Comparison of ENCODE assay signal across 8 cellular contexts in the genomic region with DNA sequence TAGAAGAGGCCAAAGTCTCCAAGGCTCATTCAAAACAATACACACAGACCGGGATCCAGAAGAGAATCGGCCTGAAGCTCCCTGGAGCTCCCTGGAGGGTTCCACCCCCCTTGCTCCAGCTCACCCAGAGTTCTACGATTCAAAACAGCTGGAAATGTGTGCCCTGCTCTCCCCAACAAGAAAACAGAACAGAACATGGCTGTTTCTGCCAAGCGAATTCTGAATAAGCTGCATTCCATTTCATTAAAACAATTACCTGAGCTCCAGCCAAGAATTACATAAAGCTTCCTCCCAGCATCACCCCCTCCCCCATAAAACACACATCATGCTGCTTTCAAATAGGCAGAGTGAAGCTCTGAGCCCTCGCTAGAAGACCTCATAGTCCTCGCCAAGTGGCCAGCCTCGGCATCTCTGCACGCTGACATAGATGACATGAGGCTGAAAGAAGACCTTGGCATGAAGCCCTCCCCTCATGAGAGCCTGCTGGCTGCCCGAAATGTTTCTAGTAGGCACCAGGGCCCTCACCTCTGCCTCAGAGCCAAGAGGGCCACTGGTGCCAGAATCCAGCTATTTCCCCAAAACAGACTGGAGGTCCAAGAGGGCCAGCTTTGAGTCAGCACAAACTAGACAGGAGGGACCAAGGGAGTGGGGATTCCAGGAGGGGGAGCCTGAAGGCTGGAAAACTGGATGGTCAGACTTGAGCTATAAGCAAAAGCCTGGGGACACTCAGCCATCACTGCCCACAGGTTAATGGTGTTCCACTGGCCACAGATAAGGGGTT. TPM values are rescaled to one million over a fixed set of nuclear protein-coding genes. Genes with fewer than 3 reads are reported as not detected.
DNase-seq lines count a peak whose midpoint lies in the region; ATAC-seq and TF ChIP-seq lines count a peak whose summit lies in the region.

No MANE protein-coding gene starts in this region.

- H4K8ac ChIP-seq in H9 (replicated peaks; ENCODE audit: insufficient read length, low read depth, low read length), result no peak overlapping the region

- no peak overlapping the region for H3K9ac ChIP-seq in H9 (ENCODE audit: extremely low read depth, insufficient read length, low read length)

- H3K9me3 Mint-ChIP-seq in H9, result no peaks in the 10 kb centered on the region

- intact Hi-C loops in left ventricle myocardium inferior (cut with micrococcal nuclease), result no loop called here

- peaks cover 43 to 46% of the 10 kb centered on the region in 2 experiments for H3K4me1 Mint-ChIP-seq in H9

- no peak for ATAC-seq in HG03135 (IDR thresholded peaks at IDR 0.05; ENCODE audit: unreplicated experiment)

- H3K23me2 ChIP-seq in H9 (ENCODE audit: insufficient read length, low read depth, low read length, poor library complexity, severe bottlenecking), result no peaks in the 10 kb centered on the region

- H3K79me1 ChIP-seq in H9 (ENCODE audit: insufficient read depth, low read depth, low read length, poor library complexity, severe bottlenecking), result no peaks in the 10 kb centered on the region

- H2AK5ac ChIP-seq in H9 (ENCODE audit: insufficient read length, low read length), result no peak overlapping the region

- H2BK20ac ChIP-seq in H9 (ENCODE audit: low read depth, low read length, poor library complexity, severe bottlenecking), result no peak overlapping the region

- no peak overlapping the region for H3K27ac ChIP-seq in H9 (ENCODE audit: insufficient read length, low read depth, low read length)
- peak overlapping the region; percentile 96 for H3K27ac ChIP-seq in left ventricle myocardium inferior (replicated peaks)

- H3T11ph ChIP-seq in H9 (ENCODE audit: low read length), result no peak overlapping the region

- H3K4me1 ChIP-seq in H9 (ENCODE audit: insufficient read depth, low read length) (peaks cover 8% of the 10 kb centered on the region; the same call in 1 of the 2 replicates), left ventricle myocardium inferior (peaks cover 100% of the 10 kb centered on the region)

- H3K9me3 ChIP-seq in H9 (ENCODE audit: control insufficient read depth, low read depth, low read length) (no peaks in the 10 kb centered on the region), left ventricle myocardium inferior (replicated peaks) (no peaks in the 10 kb centered on the region)

- H2BK12ac ChIP-seq in H9 (ENCODE audit: insufficient read length, low read depth, low read length), result no peak overlapping the region

- H3K27me3 Mint-ChIP-seq in H9 (ENCODE audit: low read depth), result no peaks in the 10 kb centered on the region

- no peak overlapping the region for H2BK120ac ChIP-seq in H9 (ENCODE audit: low read depth, low read length, poor library complexity, severe bottlenecking)

- H3K27ac Mint-ChIP-seq in H9, result peak overlapping the region; percentile 25 to 84 (median 46); a peak in 4 of 7 replicates

- no peak overlapping the region for H3K4ac ChIP-seq in H9 (ENCODE audit: low read depth, low read length)

- H2BK5ac ChIP-seq in H9 (ENCODE audit: insufficient read length, low read length), result no peak overlapping the region

- no peak overlapping the region for H2BK15ac ChIP-seq in H9 (ENCODE audit: low read depth, low read length)

- DNase-seq in H9, result peak; percentile 40
- DNase-seq in amniotic epithelial cell (ENCODE audit: low read depth), result peak; percentile 80
- DNase-seq in left ventricle myocardium inferior, result peak; percentile 74
- DNase-seq in retinal pigment epithelial cell (ENCODE audit: low read depth), result peak; percentile 79
- no peak for DNase-seq in UCSD-AML1 (lab: John Stamatoyannopoulos, UW; ENCODE audit: unreplicated experiment)
- no peak for DNase-seq in NCI-H748 treated with DMSO at 0.1 percent for 48 hours (lab: John Stamatoyannopoulos, UW)
- DNase-seq in NCI-H2081 treated with DMSO at 0.1 percent for 48 hours (lab: John Stamatoyannopoulos, UW), result no peak

- no peak overlapping the region for H3K14ac ChIP-seq in H9 (ENCODE audit: insufficient read depth, low read length)

- WGBS in H9 (ENCODE audit: extremely low coverage, insufficient read length, low lambda C conversion rate), result no CpG with 5 or more reads among the region's 9 CpGs

- H3K23ac ChIP-seq in H9 (ENCODE audit: insufficient read length, low read depth, low read length), result no peak overlapping the region

- H3K18ac ChIP-seq in H9 (ENCODE audit: insufficient read length, low read depth, low read length), result no peak overlapping the region

- peaks cover 29% of the 10 kb centered on the region; the same call in 1 of the 2 replicates for H3K79me2 ChIP-seq in H9 (ENCODE audit: insufficient read depth, low read length)

- peaks cover 2 to 15% (median 6%) of the 10 kb centered on the region in 3 experiments; a peak in 6 of 7 replicates for H3K36me3 Mint-ChIP-seq in H9 (ENCODE audit: insufficient read depth in 1 of 3, low read depth in 3 of 3)

- H4K20me1 ChIP-seq in H9 (ENCODE audit: control insufficient read depth, insufficient read depth, insufficient read length), result no peaks in the 10 kb centered on the region

- H4K91ac ChIP-seq in H9 (ENCODE audit: insufficient read length, low read depth, low read length), result no peak overlapping the region

- peak overlapping the region; percentile 6 for H3K4me2 ChIP-seq in H9 (ENCODE audit: insufficient read depth, insufficient read length, low read length)

- H3K56ac ChIP-seq in H9 (ENCODE audit: insufficient read length, low read depth, low read length), result no peak overlapping the region

- TF ChIP-seq CTCF in H9 (conservative IDR thresholded peaks at IDR 0.05) (no peak), left ventricle myocardium inferior (IDR thresholded peaks at IDR 0.05; ENCODE audit: borderline replicate concordance) (peak; percentile 42), retinal pigment epithelial cell (conservative IDR thresholded peaks at IDR 0.05; ENCODE audit: low read depth, low read length) (no peak)

- peak overlapping the region in 1 of 2 experiments; percentile 40; a peak in 2 of 5 replicates for H3K4me3 Mint-ChIP-seq in H9

- no peak overlapping the region for H2AFZ ChIP-seq in H9 (ENCODE audit: low read length)

- H3K4me3 ChIP-seq in left ventricle myocardium inferior (peak overlapping the region; percentile 32), retinal pigment epithelial cell (ENCODE audit: low read length) (no peak overlapping the region)

- no peak overlapping the region for H4K5ac ChIP-seq in H9 (ENCODE audit: insufficient read length, low read depth, low read length)

- peaks cover 4% of the 10 kb centered on the region for H3K36me3 ChIP-seq in left ventricle myocardium inferior

- H3K27me3 ChIP-seq in H9 (ENCODE audit: insufficient read depth, low read length), result no peaks in the 10 kb centered on the region
- H3K27me3 ChIP-seq in left ventricle myocardium inferior (ENCODE audit: low read depth), result no peaks in the 10 kb centered on the region

RNA-seq across cellular contexts. Expression of gene PXN, which starts 8.3 kb away (rescaled TPM):
- total RNA-seq in H9 (2021) (88.9 and 92.8 TPM in 2 replicates), left ventricle myocardium inferior (59.8 TPM)

RNA-seq across cellular contexts. Expression of gene RNU4-2, which starts 34.5 kb away (rescaled TPM):
- total RNA-seq in H9 (2021), result 2,441 and 2,702 TPM in 2 replicates
- total RNA-seq in left ventricle myocardium inferior, result 22,484 TPM

RNA-seq across cellular contexts. Expression of gene RNU4-1, which starts 35.8 kb away (rescaled TPM):
- 3,262 and 3,277 TPM in 2 replicates for total RNA-seq in H9 (2021)
- 2,088 TPM for total RNA-seq in left ventricle myocardium inferior

RNA-seq across cellular contexts. Expression of gene SIRT4, which starts 44.9 kb away (rescaled TPM):
- total RNA-seq in H9 (2021) (1.4 and 2.1 TPM in 2 replicates), left ventricle myocardium inferior (6.5 TPM)

RNA-seq across cellular contexts. Expression of gene RPLP0, which starts 56.3 kb away (rescaled TPM):
- total RNA-seq in H9 (2021), result 2,950 and 3,019 TPM in 2 replicates
- total RNA-seq in left ventricle myocardium inferior, result 712 TPM

Comparison
In these comparisons a context has a peak if more than half of its experiments do, and no peak if none do; other contexts are left out.
1. DNase-seq: peak in H9 (single experiment), amniotic epithelial cell (single experiment), left ventricle myocardium inferior (single experiment) and retinal pigment epithelial cell (single experiment); none in UCSD-AML1 (single experiment), NCI-H748 treated with DMSO at 0.1 percent for 48 hours (single experiment) and NCI-H2081 treated with DMSO at 0.1 percent for 48 hours (single experiment).